Comparison of ENCODE assay signal across 8 cellular contexts in genomic region chr10:5545778-5546710, GRCh38. TPM values are rescaled to one million over a fixed set of nuclear protein-coding genes. Genes with fewer than 3 reads are reported as not detected.
A peak's percentile ranks its signal among the peaks of the same experiment; 100 is the strongest.
DNase-seq lines count a peak whose midpoint lies in the region; ATAC-seq, FAIRE-seq and TF ChIP-seq lines count a peak whose summit lies in the region.

No MANE protein-coding gene starts in this region.

- BruUV-seq in MCF 10A (replicated peaks; lab: Mats Ljungman, UMichigan): no TSS peak

- ATAC-seq in left lobe of liver: no peak
- no peak for ATAC-seq in HG02852 (IDR thresholded peaks at IDR 0.05; ENCODE audit: unreplicated experiment)

- H3K36me3 Mint-ChIP-seq in MCF 10A (ENCODE audit: insufficient read depth, unreplicated experiment): peaks cover 20% of the 10 kb centered on the region
- peaks cover 2% of the 10 kb centered on the region for H3K36me3 Mint-ChIP-seq in activated CD4-positive, alpha-beta memory T cell treated with anti-CD3 and anti-CD28 coated beads for 36 hours

- POLR2A ChIA-PET in MCF 10A (lab: Yijun Ruan, JAX): interaction anchor here (0.6 to 7.4 kb wide), 19 partner anchors 7 to 1559 kb away, joined by 3 to 88 read pairs (median 9); no protein-coding TSS in a partner anchor
- POLR2A ChIA-PET in activated CD4-positive, alpha-beta memory T cell treated with anti-CD3 and anti-CD28 coated beads for 36 hours (lab: Charles Lee): no interaction called here

- H3K4me1 Mint-ChIP-seq in MCF 10A (ENCODE audit: insufficient read depth, unreplicated experiment): peaks cover 15% of the 10 kb centered on the region
- H3K4me1 Mint-ChIP-seq in activated CD4-positive, alpha-beta memory T cell treated with anti-CD3 and anti-CD28 coated beads for 36 hours (ENCODE audit: low read depth): peaks cover 5% of the 10 kb centered on the region

- 70 to 73% methylated on average over 17 to 23 of the region's 23 CpGs for WGBS in testis, 2 donors

- intact Hi-C loops in MCF 10A (cut with micrococcal nuclease) (loop anchor here (2.0 to 5.0 kb wide), 4 partner anchors 19 to 99 kb away; no protein-coding TSS in a partner anchor), testis (cut with DNase I; ENCODE audit: low total_unique reads) (no loop called here)
- intact Hi-C loops in activated CD4-positive, alpha-beta memory T cell treated with anti-CD3 and anti-CD28 coated beads for 36 hours (cut with micrococcal nuclease): no loop called here

- no peaks in the 10 kb centered on the region for H3K9me3 Mint-ChIP-seq in MCF 10A (ENCODE audit: unreplicated experiment)
- peaks cover 10% of the 10 kb centered on the region for H3K9me3 Mint-ChIP-seq in activated CD4-positive, alpha-beta memory T cell treated with anti-CD3 and anti-CD28 coated beads for 36 hours

- H3K27me3 ChIP-seq in testis (no peaks in the 10 kb centered on the region), H7 (ENCODE audit: control insufficient read depth, insufficient read depth, low read length) (no peaks in the 10 kb centered on the region)

- peak overlapping the region; percentile 29 for H3K4me3 Mint-ChIP-seq in MCF 10A (ENCODE audit: unreplicated experiment)
- H3K4me3 Mint-ChIP-seq in activated CD4-positive, alpha-beta memory T cell treated with anti-CD3 and anti-CD28 coated beads for 36 hours: no peak overlapping the region

- H3K27me3 Mint-ChIP-seq in MCF 10A (ENCODE audit: insufficient read depth, unreplicated experiment): no peaks in the 10 kb centered on the region
- H3K27me3 Mint-ChIP-seq in activated CD4-positive, alpha-beta memory T cell treated with anti-CD3 and anti-CD28 coated beads for 36 hours: no peaks in the 10 kb centered on the region

- H3K9me3 ChIP-seq in testis: no peaks in the 10 kb centered on the region

- no peaks in the 10 kb centered on the region for H3K36me3 ChIP-seq in testis (ENCODE audit: low read depth, missing control alignments)
- no peaks in the 10 kb centered on the region for H3K36me3 ChIP-seq in H7 (replicated peaks; ENCODE audit: control insufficient read depth, insufficient read depth, low read length)

- TF ChIP-seq CTCF in MCF 10A (IDR thresholded peaks at IDR 0.05; ENCODE audit: unreplicated experiment): no peak
- no peak for TF ChIP-seq CTCF in testis (IDR thresholded peaks at IDR 0.05)

- CTCF ChIA-PET in MCF 10A (lab: Yijun Ruan, JAX): interaction anchor here (1.7 to 2.7 kb wide), 2 partner anchors 77 to 84 kb away, joined by 3 to 21 read pairs; no protein-coding TSS in a partner anchor
- CTCF ChIA-PET in activated CD4-positive, alpha-beta memory T cell treated with anti-CD3 and anti-CD28 coated beads for 36 hours (lab: Charles Lee): interaction anchor here (0.8 kb wide), 1 partner anchor 77 kb away, joined by 5 read pairs; no protein-coding TSS in a partner anchor

- DNase-seq in MV-4-11 (lab: John Stamatoyannopoulos, UW): peak; percentile 37
- DNase-seq in MCF 10A (ENCODE audit: unreplicated experiment): peak; percentile 91
- DNase-seq in left lobe of liver (ENCODE audit: low spot score): peak; percentile 42
- peak; percentile 34 for DNase-seq in testis
- DNase-seq in H7: no peak
- DNase-seq in activated CD4-positive, alpha-beta memory T cell treated with anti-CD3 and anti-CD28 coated beads for 36 hours: no peak
- DNase-seq in GM19239 (ENCODE audit: insufficient read length, low spot score): no peak

- peaks cover 22% of the 10 kb centered on the region for H3K4me1 ChIP-seq in testis

- FAIRE-seq in GM19239 (lab: Jason Lieb, UNC): no peak

- no peak overlapping the region for H3K27ac Mint-ChIP-seq in MCF 10A (ENCODE audit: low read depth, unreplicated experiment)
- no peak overlapping the region for H3K27ac Mint-ChIP-seq in activated CD4-positive, alpha-beta memory T cell treated with anti-CD3 and anti-CD28 coated beads for 36 hours

- no peak overlapping the region for H3K4me3 ChIP-seq in testis
- no peak overlapping the region for H3K4me3 ChIP-seq in H7 (ENCODE audit: insufficient read depth, low read depth, low read length)

- peak overlapping the region in 1 of 2 donors; percentile 74 for H3K27ac ChIP-seq in testis

- no peak for TF ChIP-seq POLR2A in testis (IDR thresholded peaks at IDR 0.05)

RNA-seq across cellular contexts. Expression of gene CALML3, which starts 21.3 kb away (rescaled TPM):
- total RNA-seq in MCF 10A (2022) (0.25 and 0.75 TPM in 2 replicates), left lobe of liver (not detected), testis (under 1 TPM; 0.19 to 0.63 TPM)
- 1.5 TPM for polyA plus RNA-seq in testis (ENCODE audit: insufficient read depth, low read depth, low replicate concordance)
- total RNA-seq in H7 (2014; rRNA removed; shearing (Covaris generic)): not detected in 2 replicates
- not detected for total RNA-seq in activated CD4-positive, alpha-beta memory T cell treated with anti-CD3 and anti-CD28 coated beads for 36 hours

RNA-seq across cellular contexts. Expression of gene CALML5, which starts 46.7 kb away (rescaled TPM):
- total RNA-seq in MCF 10A (2022): not detected in 2 replicates
- total RNA-seq in left lobe of liver: not detected
- under 1 TPM in 1 of 2 donors, not detected in 1; 0.50 TPM for total RNA-seq in testis
- not detected for polyA plus RNA-seq in testis (ENCODE audit: insufficient read depth, low read depth, low replicate concordance)
- total RNA-seq in H7 (2014; rRNA removed; shearing (Covaris generic)): not detected in 2 replicates
- total RNA-seq in activated CD4-positive, alpha-beta memory T cell treated with anti-CD3 and anti-CD28 coated beads for 36 hours: not detected

Comparison
In these comparisons a context has a peak if more than half of its experiments do, and no peak if none do; other contexts are left out.
1. DNase-seq: peak in MV-4-11 (single experiment), MCF 10A (single experiment), left lobe of liver (single experiment) and testis (single experiment); none in H7 (single experiment), activated CD4-positive, alpha-beta memory T cell treated with anti-CD3 and anti-CD28 coated beads for 36 hours (single experiment) and GM19239 (single experiment).